21 cellular contexts compared by ENCODE assay signal in the genomic region with DNA sequence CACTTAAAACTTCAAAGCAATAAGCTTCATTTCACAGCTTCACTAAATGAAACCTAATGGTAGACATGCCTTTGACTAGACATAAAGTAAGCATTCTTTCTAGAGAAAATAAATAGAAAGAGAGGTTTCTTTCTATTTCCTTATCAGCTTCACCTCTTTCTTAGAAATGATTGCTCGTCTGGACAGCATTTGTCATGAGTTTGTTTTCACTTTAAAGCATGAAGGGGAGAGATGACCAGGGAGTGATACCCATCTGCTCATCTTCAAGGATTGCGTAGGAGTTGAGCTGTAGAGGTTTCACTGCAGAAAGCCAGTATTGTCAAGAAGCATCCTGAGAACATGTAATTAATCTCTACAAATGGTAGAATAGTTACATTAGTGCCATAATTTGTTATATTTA.
"Had no signal": no experiment of that assay in that cellular context is flagged by ENCODE, and none has a peak within 500 bp of the region (broad histone marks: within the 10 kb centered on the region; RNA-seq: fewer than 3 reads in every experiment).

No MANE protein-coding gene starts in this region.

- H3K27ac ChIP-seq: neutrophil, right atrium auricular region, suprapubic skin had no signal

- H3K9me3 Mint-ChIP-seq: activated CD4-positive, alpha-beta T cell treated with anti-CD3 and anti-CD28 coated beads, Interleukin-2, amount 10 ng/mL, durations not matched to agents 7 days and 5 days; activated naive CD4-positive, alpha-beta T cell treated with anti-CD3 and anti-CD28 coated beads, Interleukin-2, amount 10 ng/mL, durations not matched to agents 7 days and 5 days; activated T-helper 17 cell treated with anti-CD3 and anti-CD28 coated beads, Interleukin-2, amount 50 U/mL, for 72 hours; naive B cell had no signal

- ATAC-seq: activated T-helper 17 cell treated with anti-CD3 and anti-CD28 coated beads, Interleukin-2, amount 50 U/mL, for 72 hours; heart left ventricle; left colon had no signal

- H3K4me1 Mint-ChIP-seq: activated CD4-positive, alpha-beta T cell treated with anti-CD3 and anti-CD28 coated beads, Interleukin-2, amount 10 ng/mL, durations not matched to agents 7 days and 5 days; activated naive CD4-positive, alpha-beta T cell treated with anti-CD3 and anti-CD28 coated beads, Interleukin-2, amount 10 ng/mL, durations not matched to agents 7 days and 5 days; activated T-helper 17 cell treated with anti-CD3 and anti-CD28 coated beads, Interleukin-2, amount 50 U/mL, for 72 hours had no signal

- H3K27me3 Mint-ChIP-seq: progenitor cell of endocrine pancreas had no signal

- H3K27ac Mint-ChIP-seq: activated CD4-positive, alpha-beta T cell treated with anti-CD3 and anti-CD28 coated beads, Interleukin-2, amount 10 ng/mL, durations not matched to agents 7 days and 5 days; activated naive CD4-positive, alpha-beta T cell treated with anti-CD3 and anti-CD28 coated beads, Interleukin-2, amount 10 ng/mL, durations not matched to agents 7 days and 5 days; activated T-helper 17 cell treated with anti-CD3 and anti-CD28 coated beads, Interleukin-2, amount 50 U/mL, for 72 hours; naive B cell; progenitor cell of endocrine pancreas had no signal

- DNase-seq: activated CD4-positive, alpha-beta T cell treated with anti-CD3 and anti-CD28 coated beads, Interleukin-2, amount 10 ng/mL, durations not matched to agents 7 days and 5 days; activated CD4-positive, CD25-positive, alpha-beta regulatory T cell; activated CD8-positive, alpha-beta memory T cell treated with anti-CD3 and anti-CD28 coated beads for 24 hours; activated naive CD4-positive, alpha-beta T cell treated with anti-CD3 and anti-CD28 coated beads, Interleukin-2, amount 10 ng/mL, durations not matched to agents 7 days and 5 days; activated T-cell treated with anti-CD3 and anti-CD28 coated beads for 4 hours; caudate nucleus; effector CD8-positive, alpha-beta T cell; heart left ventricle; left colon; naive B cell; SIG-M5; stimulated activated CD4-positive, alpha-beta T cell treated with anti-CD3 and anti-CD28 coated beads, Interleukin-4, amount 100 ng/mL, for 4 hours; stimulated activated CD8-positive, alpha-beta memory T cell treated with anti-CD3 and anti-CD28 coated beads, Interleukin-4, amount 100 ng/mL, for 48 hours; stimulated activated naive CD4-positive, alpha-beta T cell treated with Interleukin-2 at 50 U/mL for 16 hours had no signal

- H3K27me3 ChIP-seq: heart left ventricle, right atrium auricular region had no signal

- H3K36me3 ChIP-seq: neutrophil, right atrium auricular region, suprapubic skin had no signal

- H3K4me3 ChIP-seq: heart left ventricle, lung, right atrium auricular region, skin epidermis, suprapubic skin had no signal

- H3K4me3 Mint-ChIP-seq: activated CD4-positive, alpha-beta T cell treated with anti-CD3 and anti-CD28 coated beads, Interleukin-2, amount 10 ng/mL, durations not matched to agents 7 days and 5 days; activated naive CD4-positive, alpha-beta T cell treated with anti-CD3 and anti-CD28 coated beads, Interleukin-2, amount 10 ng/mL, durations not matched to agents 7 days and 5 days; activated T-helper 17 cell treated with anti-CD3 and anti-CD28 coated beads, Interleukin-2, amount 50 U/mL, for 72 hours; naive B cell had no signal

- H3K36me3 Mint-ChIP-seq: activated naive CD4-positive, alpha-beta T cell treated with anti-CD3 and anti-CD28 coated beads, Interleukin-2, amount 10 ng/mL, durations not matched to agents 7 days and 5 days; naive B cell had no signal

- H3K4me1 ChIP-seq: suprapubic skin had no signal

- H3K9me3 ChIP-seq: heart left ventricle, neutrophil, right atrium auricular region, suprapubic skin had no signal
